22 cellular contexts compared by ENCODE assay signal in the genomic region with DNA sequence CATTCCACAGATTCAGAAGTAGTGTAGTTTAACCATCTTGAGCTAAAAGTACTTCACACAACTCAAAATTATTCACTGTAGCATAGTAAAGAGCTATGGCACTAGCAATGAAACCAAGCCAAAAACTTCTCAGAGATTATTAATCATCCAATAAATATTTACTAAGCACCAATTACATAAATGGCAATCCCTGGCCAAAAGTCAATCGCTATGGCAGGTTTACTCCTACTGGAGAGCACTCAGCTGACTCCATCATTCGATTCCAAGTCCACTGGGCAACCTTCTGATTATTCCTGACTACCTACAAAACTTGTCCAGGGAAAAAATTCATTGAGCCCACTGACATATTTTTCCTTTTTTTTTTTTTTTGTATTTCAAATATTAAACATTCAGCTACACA.
"Had no signal": no experiment of that assay in that cellular context is flagged by ENCODE, and none has a peak within 500 bp of the region (broad histone marks: within the 10 kb centered on the region; RNA-seq: fewer than 3 reads in every experiment).

No MANE protein-coding gene starts in this region.

- H3K27ac Mint-ChIP-seq: dendritic cell treated with granulocyte-macrophage colony-stimulating factor and Interleukin-4, amounts not matched to agents 40 ng/mL and 50 ng/mL, for 4 days; naive thymus-derived CD4-positive, alpha-beta T cell; nephron progenitor cell; stimulated activated naive B cell treated with anti-CD40 and anti-IgM and Interleukin-4, amounts not matched to agents 10 μg/mL and 1 μg/mL and 100 μg/mL, for 72 hours; stimulated activated naive CD8-positive, alpha-beta T cell treated with anti-CD3 and anti-CD28 coated beads, Interleukin-15, amount 100 ng/mL, for 72 hours had no signal

- H3K27ac ChIP-seq: epithelial cell of prostate, esophagus muscularis mucosa, hepatocyte, psoas muscle, testis, tibial nerve had no signal

- ATAC-seq: effector memory CD8-positive, alpha-beta T cell; left cardiac atrium; naive thymus-derived CD4-positive, alpha-beta T cell; psoas muscle; sciatic nerve; stimulated activated naive B cell treated with anti-CD40 and anti-IgM and Interleukin-4, amounts not matched to agents 10 μg/mL and 1 μg/mL and 100 μg/mL, for 72 hours; stimulated activated naive CD8-positive, alpha-beta T cell treated with anti-CD3 and anti-CD28 coated beads, Interleukin-15, amount 100 ng/mL, for 72 hours had no signal

- FAIRE-seq: colon, kidney had no signal

- H3K4me1 ChIP-seq: psoas muscle, testis had no signal

- H3K4me3 Mint-ChIP-seq: dendritic cell treated with granulocyte-macrophage colony-stimulating factor and Interleukin-4, amounts not matched to agents 40 ng/mL and 50 ng/mL, for 4 days; effector memory CD8-positive, alpha-beta T cell; naive thymus-derived CD4-positive, alpha-beta T cell; nephron progenitor cell; stimulated activated naive B cell treated with anti-CD40 and anti-IgM and Interleukin-4, amounts not matched to agents 10 μg/mL and 1 μg/mL and 100 μg/mL, for 72 hours; stimulated activated naive CD8-positive, alpha-beta T cell treated with anti-CD3 and anti-CD28 coated beads, Interleukin-15, amount 100 ng/mL, for 72 hours had no signal

- H3K4me2 ChIP-seq: hepatocyte had no signal

- H3K4me3 ChIP-seq: esophagus muscularis mucosa, hepatocyte, psoas muscle, testis, tibial nerve had no signal

- H3K9me3 ChIP-seq: esophagus muscularis mucosa, psoas muscle, testis, tibial nerve had no signal

- H3K9me3 Mint-ChIP-seq: dendritic cell treated with granulocyte-macrophage colony-stimulating factor and Interleukin-4, amounts not matched to agents 40 ng/mL and 50 ng/mL, for 4 days; effector memory CD8-positive, alpha-beta T cell; naive thymus-derived CD4-positive, alpha-beta T cell; stimulated activated naive B cell treated with anti-CD40 and anti-IgM and Interleukin-4, amounts not matched to agents 10 μg/mL and 1 μg/mL and 100 μg/mL, for 72 hours; stimulated activated naive CD8-positive, alpha-beta T cell treated with anti-CD3 and anti-CD28 coated beads, Interleukin-15, amount 100 ng/mL, for 72 hours had no signal

- H3K27me3 ChIP-seq: esophagus muscularis mucosa, hepatocyte, testis, tibial nerve had no signal

- H3K27me3 Mint-ChIP-seq: dendritic cell treated with granulocyte-macrophage colony-stimulating factor and Interleukin-4, amounts not matched to agents 40 ng/mL and 50 ng/mL, for 4 days; effector memory CD8-positive, alpha-beta T cell; naive thymus-derived CD4-positive, alpha-beta T cell; stimulated activated naive B cell treated with anti-CD40 and anti-IgM and Interleukin-4, amounts not matched to agents 10 μg/mL and 1 μg/mL and 100 μg/mL, for 72 hours; stimulated activated naive CD8-positive, alpha-beta T cell treated with anti-CD3 and anti-CD28 coated beads, Interleukin-15, amount 100 ng/mL, for 72 hours had no signal

- DNase-seq: effector memory CD8-positive, alpha-beta T cell; foreskin melanocyte; head of caudate nucleus; kidney; left cardiac atrium; mesendoderm; naive thymus-derived CD4-positive, alpha-beta T cell; nephron progenitor cell; psoas muscle; retina; stimulated activated CD4-positive, alpha-beta T cell treated with anti-CD3 and anti-CD28 coated beads, Interleukin-2, amount 100 ng/mL, for 24 hours; stimulated activated CD4-positive, alpha-beta T cell treated with anti-CD3 and anti-CD28 coated beads, Interleukin-4, amount 100 ng/mL, for 4 hours; stimulated activated naive B cell treated with anti-CD40 and anti-IgM and Interleukin-4, amounts not matched to agents 10 μg/mL and 1 μg/mL and 100 μg/mL, for 72 hours; stimulated activated naive CD8-positive, alpha-beta T cell treated with anti-CD3 and anti-CD28 coated beads, Interleukin-15, amount 100 ng/mL, for 72 hours; testis had no signal

- H2AFZ ChIP-seq: hepatocyte had no signal
